ENCODE assay signal across 8 cellular contexts in genomic region chr2:47272905-47273758, GRCh38.
A peak's percentile ranks its signal among the peaks of the same experiment; 100 is the strongest.
DNase-seq lines count a peak whose midpoint lies in the region; ATAC-seq and TF ChIP-seq lines count a peak whose summit lies in the region.

No MANE protein-coding gene starts in this region.

- H3K36me3 ChIP-seq in iPS-15b (ENCODE audit: control insufficient read depth, insufficient read depth, low read length): no peaks in the 10 kb centered on the region
- no peaks in the 10 kb centered on the region for H3K36me3 ChIP-seq in smooth muscle cell (ENCODE audit: low read depth)

- H3K4me1 Mint-ChIP-seq in HFFc6 (ENCODE audit: low read depth) (peaks cover 52% of the 10 kb centered on the region), activated B cell treated with CpG ODN at 0.5 μM for 24 hours (peaks cover 25% of the 10 kb centered on the region)

- TF ChIP-seq CTCF in HFFc6 (IDR thresholded peaks at IDR 0.05): no peak
- no peak for TF ChIP-seq CTCF in activated B cell treated with CpG ODN at 0.5 μM for 24 hours (IDR thresholded peaks at IDR 0.05)
- TF ChIP-seq CTCF in smooth muscle cell (IDR thresholded peaks at IDR 0.05; ENCODE audit: borderline replicate concordance, insufficient read depth, poor library complexity, severe bottlenecking): no peak

- CTCF ChIA-PET in activated B cell treated with CpG ODN at 0.5 μM for 24 hours (lab: Charles Lee): interaction anchor here (0.6 to 3.0 kb wide), 8 partner anchors 11 to 348 kb away, joined by 3 to 14 read pairs (median 3); no protein-coding TSS in a partner anchor

- POLR2A ChIA-PET in activated B cell treated with CpG ODN at 0.5 μM for 24 hours (lab: Charles Lee): no interaction called here

- H3F3A ChIP-seq in smooth muscle cell (ENCODE audit: low read depth): peaks cover 8% of the 10 kb centered on the region

- no peaks in the 10 kb centered on the region for H3K9me3 ChIP-seq in iPS-15b (ENCODE audit: control insufficient read depth, insufficient read depth, low read length)
- H3K9me3 ChIP-seq in smooth muscle cell (replicated peaks; ENCODE audit: low read depth): no peaks in the 10 kb centered on the region

- 81% methylated on average over 18 of the region's 18 CpGs for WGBS in smooth muscle cell (ENCODE audit: low lambda C conversion rate)

- DNase-seq in HFFc6: no peak
- no peak for DNase-seq in activated B cell treated with CpG ODN at 0.5 μM for 24 hours
- no peak for DNase-seq in smooth muscle cell (lab: John Stamatoyannopoulos, UW; ENCODE audit: unreplicated experiment)
- no peak for DNase-seq in DMS79 treated with DMSO at 0.1 percent for 48 hours (lab: John Stamatoyannopoulos, UW)
- DNase-seq in activated CD4-positive, CD25-positive, alpha-beta regulatory T cell treated with anti-CD3 and anti-CD28 coated beads, Interleukin-2, amount 50 U/mL, for 72 hours: no peak
- DNase-seq in NCI-H2196 treated with DMSO at 0.1 percent for 48 hours (lab: John Stamatoyannopoulos, UW; ENCODE audit: unreplicated experiment): no peak
- no peak for DNase-seq in GM19238 (ENCODE audit: insufficient read length, low spot score)

- H3K27ac Mint-ChIP-seq in HFFc6: peak overlapping the region; percentile 26; the same call in 1 of the 2 replicates
- no peak overlapping the region for H3K27ac Mint-ChIP-seq in activated B cell treated with CpG ODN at 0.5 μM for 24 hours

- no peaks in the 10 kb centered on the region for H3K9me3 Mint-ChIP-seq in HFFc6
- H3K9me3 Mint-ChIP-seq in activated B cell treated with CpG ODN at 0.5 μM for 24 hours: no peaks in the 10 kb centered on the region

- no peaks in the 10 kb centered on the region for H3K79me2 ChIP-seq in smooth muscle cell (ENCODE audit: low read depth)

- H3K9ac ChIP-seq in iPS-15b (ENCODE audit: low read depth, low read length) (no peak overlapping the region), smooth muscle cell (ENCODE audit: low read depth) (no peak overlapping the region)

- no peak overlapping the region for H2AFZ ChIP-seq in smooth muscle cell (ENCODE audit: low read depth)

- no peaks in the 10 kb centered on the region for H3K4me1 ChIP-seq in iPS-15b (ENCODE audit: control insufficient read depth, insufficient read depth, low read length)
- H3K4me1 ChIP-seq in smooth muscle cell (ENCODE audit: low read depth): peaks cover 3% of the 10 kb centered on the region

- H3K27ac ChIP-seq in smooth muscle cell (ENCODE audit: low read depth): no peak overlapping the region

- peak overlapping the region; percentile 74 for H3K4me2 ChIP-seq in smooth muscle cell

- H3K27me3 Mint-ChIP-seq in HFFc6 (ENCODE audit: insufficient read depth) (no peaks in the 10 kb centered on the region; the same call in 1 of the 2 replicates), activated B cell treated with CpG ODN at 0.5 μM for 24 hours (no peaks in the 10 kb centered on the region)

- H3K36me3 Mint-ChIP-seq in HFFc6 (ENCODE audit: low read depth) (peaks cover 6% of the 10 kb centered on the region), activated B cell treated with CpG ODN at 0.5 μM for 24 hours (ENCODE audit: low read depth) (no peaks in the 10 kb centered on the region)

- H3K27me3 ChIP-seq in iPS-15b (ENCODE audit: control insufficient read depth, insufficient read depth, low read length) (peaks cover 3% of the 10 kb centered on the region), smooth muscle cell (ENCODE audit: low read depth) (no peaks in the 10 kb centered on the region)

- H3K4me3 ChIP-seq in iPS-15b (ENCODE audit: low read depth, low read length) (peak overlapping the region; percentile 43), smooth muscle cell (no peak overlapping the region)

- intact Hi-C loops in activated B cell treated with CpG ODN at 0.5 μM for 24 hours (cut with micrococcal nuclease): loop anchor here (1.0 kb wide), 2 partner anchors 50 to 354 kb away; no protein-coding TSS in a partner anchor

- no peaks in the 10 kb centered on the region for H4K20me1 ChIP-seq in smooth muscle cell (ENCODE audit: low read depth)

- ATAC-seq in activated B cell treated with CpG ODN at 0.5 μM for 24 hours (ENCODE audit: low read depth): no peak

- H3K4me3 Mint-ChIP-seq in HFFc6 (peak overlapping the region; percentile 60; the same call in 1 of the 2 replicates), activated B cell treated with CpG ODN at 0.5 μM for 24 hours (peak overlapping the region; percentile 76)
